In genomic region chr11:75342231-75342918, GRCh38 we compare ENCODE assay signal across 9 cellular contexts. TPM values are rescaled to one million over a fixed set of nuclear protein-coding genes. Genes with fewer than 3 reads are reported as not detected.
A peak's percentile ranks its signal among the peaks of the same experiment; 100 is the strongest.
DNase-seq lines count a peak whose midpoint lies in the region; ATAC-seq and TF ChIP-seq lines count a peak whose summit lies in the region.
"Had no signal": no experiment of that assay in that cellular context is flagged by ENCODE, and none has a peak within 500 bp of the region (broad histone marks: within the 10 kb centered on the region; RNA-seq: fewer than 3 reads in every experiment).

No MANE protein-coding gene starts in this region.

- H3K27ac ChIP-seq in A673 (ENCODE audit: low read depth, low read length, poor library complexity, severe bottlenecking) (peak overlapping the region; percentile 84), HEK293 (ENCODE audit: extremely low read depth, low read depth, low read length) (no peak overlapping the region), body of pancreas (peak overlapping the region; percentile 74 to 90 (median 82))
- no peak overlapping the region for H3K27ac ChIP-seq in effector memory CD4-positive, alpha-beta T cell (ENCODE audit: insufficient read depth, low read length, poor library complexity, severe bottlenecking)

- BruUV-seq in A673 (replicated peaks; lab: Mats Ljungman, UMichigan) = no TSS peak

- whole genome bisulfite sequencing in body of pancreas, 2 donors = 60 to 79% methylated on average over 11 to 14 of the region's 15 CpGs

- no peaks in the 10 kb centered on the region for H3K9me3 ChIP-seq in A673 (ENCODE audit: low read depth, low read length, poor library complexity, severe bottlenecking)
- H3K9me3 ChIP-seq in HEK293 (ENCODE audit: control insufficient read depth, insufficient read depth, low read depth, low read length) = no peaks in the 10 kb centered on the region
- no peaks in the 10 kb centered on the region for H3K9me3 ChIP-seq in body of pancreas
- H3K9me3 ChIP-seq in effector memory CD4-positive, alpha-beta T cell (ENCODE audit: control insufficient read depth, low read length) = no peaks in the 10 kb centered on the region

- TF ChIP-seq CTCF in A673 (conservative IDR thresholded peaks at IDR 0.05; ENCODE audit: low read depth, low read length) (no peak), HEK293 (tag by site-specific recombination; IDR thresholded peaks at IDR 0.05) (no peak), body of pancreas (IDR thresholded peaks at IDR 0.05) (no peak), natural killer cell (IDR thresholded peaks at IDR 0.05) (no peak)

- H3K4me1 ChIP-seq in A673 (ENCODE audit: insufficient read depth, low read length, poor library complexity, severe bottlenecking) = peaks cover 94% of the 10 kb centered on the region
- H3K4me1 ChIP-seq in HEK293 (ENCODE audit: control insufficient read depth, insufficient read depth, low read length) = peaks cover 4% of the 10 kb centered on the region; the same call in 1 of the 2 replicates
- H3K4me1 ChIP-seq in body of pancreas = peaks cover 87% of the 10 kb centered on the region
- H3K4me1 ChIP-seq in effector memory CD4-positive, alpha-beta T cell (ENCODE audit: control insufficient read depth, insufficient read depth, low read length, poor library complexity, severe bottlenecking) = peaks cover 79% of the 10 kb centered on the region

- ATAC-seq in body of pancreas (peak; percentile 2), natural killer cell (no peak), HG02870 (IDR thresholded peaks at IDR 0.05; ENCODE audit: unreplicated experiment) (no peak)

- H3K4me1 Mint-ChIP-seq in natural killer cell = peaks cover 84 to 98% of the 10 kb centered on the region in 2 donors

- H3K9me3 Mint-ChIP-seq in natural killer cell = no peaks in the 10 kb centered on the region

- no peaks in the 10 kb centered on the region for H3K36me3 Mint-ChIP-seq in natural killer cell

- H3K27me3 ChIP-seq in A673 (replicated peaks; ENCODE audit: insufficient read depth, low read depth, low read length, poor library complexity) = no peaks in the 10 kb centered on the region
- no peaks in the 10 kb centered on the region for H3K27me3 ChIP-seq in body of pancreas
- H3K27me3 ChIP-seq in effector memory CD4-positive, alpha-beta T cell (replicated peaks; ENCODE audit: control insufficient read depth, insufficient read depth, low read length, poor library complexity, severe bottlenecking) = no peaks in the 10 kb centered on the region

- POLR2A ChIA-PET in A673 (lab: Charles Lee; ENCODE audit: low non-redundant PET) = no interaction called here
- POLR2A ChIA-PET in HEK293 (lab: Yijun Ruan, JAX) = no interaction called here

- H3K27ac Mint-ChIP-seq in natural killer cell = peak overlapping the region; percentile 92 to 94

- CTCF ChIA-PET in A673 (lab: Charles Lee) = no interaction called here
- CTCF ChIA-PET in HEK293 (lab: Yijun Ruan, JAX) = interaction anchor here (0.6 to 1.3 kb wide), 3 partner anchors 43 to 53 kb away, joined by 3 to 5 read pairs (median 3); no protein-coding TSS in a partner anchor

- H3K4me3 ChIP-seq in A673 (ENCODE audit: low read depth, low read length, poor library complexity, severe bottlenecking) = no peak overlapping the region
- no peak overlapping the region for H3K4me3 ChIP-seq in HEK293 (ENCODE audit: low read depth, low read length)
- no peak overlapping the region for H3K4me3 ChIP-seq in body of pancreas
- no peak overlapping the region for H3K4me3 ChIP-seq in effector memory CD4-positive, alpha-beta T cell (ENCODE audit: insufficient read depth, low read depth, low read length, poor library complexity, severe bottlenecking)
- H3K4me3 ChIP-seq: SK-N-MC had no signal

- DNase-seq in A673 (ENCODE audit: low spot score) (no peak), body of pancreas (peak in 1 of 4 donors; percentile 35), natural killer cell (no peak), T1000 (lab: John Stamatoyannopoulos, UW) (no peak), NCI-H2196 (lab: John Stamatoyannopoulos, UW; ENCODE audit: unreplicated experiment) (no peak)
- no peak for DNase-seq in effector memory CD4-positive, alpha-beta T cell

- peak overlapping the region; percentile 80 for H3K4me3 Mint-ChIP-seq in natural killer cell

- intact Hi-C loops in A673 (cut with micrococcal nuclease; ENCODE audit: unreplicated experiment) (no loop called here), body of pancreas (cut with DNase I) (no loop called here), natural killer cell (cut with micrococcal nuclease) (loop anchor here (5.0 kb wide), 1 partner anchor 40 kb away; no protein-coding TSS in a partner anchor)

- no peak for TF ChIP-seq POLR2A in body of pancreas (IDR thresholded peaks at IDR 0.05)

- no peaks in the 10 kb centered on the region for H3K36me3 ChIP-seq in A673 (ENCODE audit: insufficient read depth, low read length, poor library complexity, severe bottlenecking)
- no peaks in the 10 kb centered on the region for H3K36me3 ChIP-seq in HEK293 (ENCODE audit: control insufficient read depth in 2 of 2, insufficient read depth in 1 of 2, low read length in 2 of 2)
- H3K36me3 ChIP-seq in body of pancreas (replicated peaks in 1 of 2; ENCODE audit: insufficient read depth in 1 of 2, low read depth in 2 of 2) = no peaks in the 10 kb centered on the region
- H3K36me3 ChIP-seq in effector memory CD4-positive, alpha-beta T cell (ENCODE audit: control insufficient read depth, insufficient read depth, low read length) = no peaks in the 10 kb centered on the region

- H3K27me3 Mint-ChIP-seq in natural killer cell (ENCODE audit: low read depth in 2 of 2) = no peaks in the 10 kb centered on the region

TF ChIP-seq in HEK293, 187 proteins besides CTCF, POLR2A, EP300 and RAD21 (continues in another document):
- TF ChIP-seq ZNF843 (tag by site-specific recombination; IDR thresholded peaks at IDR 0.05) = no peak
- 0 out of 2 replicates have a peak, but pooled peaks have one; percentile 37 for TF ChIP-seq SP7 (tag by site-specific recombination; IDR thresholded peaks at IDR 0.05)
- TF ChIP-seq ZNF423 (tag by site-specific recombination; IDR thresholded peaks at IDR 0.05) = no peak
- TF ChIP-seq ZEB2 (tag by site-specific recombination; IDR thresholded peaks at IDR 0.05) = no peak
- no peak for TF ChIP-seq ZNF488 (tag by site-specific recombination; IDR thresholded peaks at IDR 0.05)
- no peak for TF ChIP-seq GLI4 (tag by site-specific recombination; IDR thresholded peaks at IDR 0.05)
- no peak for TF ChIP-seq KLF10 (tag by site-specific recombination; IDR thresholded peaks at IDR 0.05)
- TF ChIP-seq TRIM28 (IDR thresholded peaks at IDR 0.05; ENCODE audit: borderline replicate concordance, low read length) = no peak
- no peak for TF ChIP-seq KLF8 (tag by site-specific recombination; IDR thresholded peaks at IDR 0.05)
- no peak for TF ChIP-seq PRDM2 (tag by site-specific recombination; IDR thresholded peaks at IDR 0.05; ENCODE audit: borderline replicate concordance)
- no peak for TF ChIP-seq ZNF837 (tag by site-specific recombination; IDR thresholded peaks at IDR 0.05)
- TF ChIP-seq ZNF529 (tag by site-specific recombination; IDR thresholded peaks at IDR 0.05; ENCODE audit: insufficient replicate concordance) = no peak

RNA-seq across cellular contexts. Expression of gene ARRB1, which starts 9.1 kb away (rescaled TPM):
- total RNA-seq in A673 (2021) = 37.8 and 62.0 TPM in 2 replicates
- 10 to 100 TPM; 41.0 to 54.1 TPM for total RNA-seq in body of pancreas
- 100 to 1,000 TPM; 128 to 200 (median 174) TPM for total RNA-seq in natural killer cell

RNA-seq across cellular contexts. Expression of gene RPS3, which starts 56.9 kb away (rescaled TPM):
- total RNA-seq in A673 (2021) (2,875 and 2,961 TPM in 2 replicates), body of pancreas (1,000 to 10,000 TPM in 1 of 2 donors, 100 to 1,000 TPM in 1; 921 to 1,114 TPM), natural killer cell (1,000 to 10,000 TPM; 2,027 to 2,376 (median 2,290) TPM)

Comparison
In these comparisons a context has a peak if more than half of its experiments do, and no peak if none do; other contexts are left out.
1. H3K27ac ChIP-seq: peak in A673 (single experiment) and body of pancreas (4 of 4); none in HEK293 (single experiment) and effector memory CD4-positive, alpha-beta T cell (single experiment).